1 cellular context compared by ENCODE assay signal in genomic region chr22:31055322-31056159, GRCh38.
TF ChIP-seq lines count a peak whose summit lies in the region.

No MANE protein-coding gene starts in this region.

TF ChIP-seq in HepG2, 621 proteins besides CTCF, POLR2A, EP300 and RAD21 (continued from another document and continues in another):
- TF ChIP-seq ZNF589 (CRISPR knock-in tag; conservative IDR thresholded peaks at IDR 0.05), result no peak; the same call in 1 of the 2 replicates
- TF ChIP-seq, protein P1, sequence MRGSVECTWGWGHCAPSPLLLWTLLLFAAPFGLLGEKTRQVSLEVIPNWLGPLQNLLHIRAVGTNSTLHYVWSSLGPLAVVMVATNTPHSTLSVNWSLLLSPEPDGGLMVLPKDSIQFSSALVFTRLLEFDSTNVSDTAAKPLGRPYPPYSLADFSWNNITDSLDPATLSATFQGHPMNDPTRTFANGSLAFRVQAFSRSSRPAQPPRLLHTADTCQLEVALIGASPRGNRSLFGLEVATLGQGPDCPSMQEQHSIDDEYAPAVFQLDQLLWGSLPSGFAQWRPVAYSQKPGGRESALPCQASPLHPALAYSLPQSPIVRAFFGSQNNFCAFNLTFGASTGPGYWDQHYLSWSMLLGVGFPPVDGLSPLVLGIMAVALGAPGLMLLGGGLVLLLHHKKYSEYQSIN (CRISPR knock-in tag; IDR thresholded peaks at IDR 0.05; ENCODE audit: borderline replicate concordance), result no peak
- no peak for TF ChIP-seq ATAD3A (CRISPR knock-in tag; IDR thresholded peaks at IDR 0.05)
- peak; percentile 98; the same call in 1 of the 2 replicates for TF ChIP-seq FOXK1 (CRISPR knock-in tag; IDR thresholded peaks at IDR 0.05; ENCODE audit: borderline replicate concordance, low read depth)
- peak; percentile 14; the same call in 1 of the 2 replicates for TF ChIP-seq MAZ (IDR thresholded peaks at IDR 0.05; ENCODE audit: borderline replicate concordance, low read depth, low read length)
- TF ChIP-seq MAZ (CRISPR knock-in tag; IDR thresholded peaks at IDR 0.05; ENCODE audit: low read depth), result peak; percentile 80
- no peak for TF ChIP-seq ZNF337 (CRISPR knock-in tag; IDR thresholded peaks at IDR 0.05; ENCODE audit: borderline replicate concordance, low read depth)
- no peak for TF ChIP-seq ZNF260 (CRISPR knock-in tag; IDR thresholded peaks at IDR 0.05; ENCODE audit: borderline replicate concordance, low read depth)
- TF ChIP-seq ZNF816 (CRISPR knock-in tag; IDR thresholded peaks at IDR 0.05; ENCODE audit: borderline replicate concordance), result 0 out of 2 replicates have a peak, but pooled peaks have one; percentile 54
- TF ChIP-seq ZBTB7B (CRISPR knock-in tag; IDR thresholded peaks at IDR 0.05), result 0 out of 2 replicates have a peak, but pooled peaks have one; percentile 82
- TF ChIP-seq REST (IDR thresholded peaks at IDR 0.05; ENCODE audit: borderline replicate concordance in 1 of 2, low read depth in 1 of 2, low read length in 2 of 2), result peak in 1 of 2 experiments; percentile 35; a peak in 1 of 4 replicates
- no peak; the same call in 1 of the 2 replicates for TF ChIP-seq SIN3B (IDR thresholded peaks at IDR 0.05; ENCODE audit: low read length)
- peak; percentile 51; the same call in 1 of the 2 replicates for TF ChIP-seq MXD3 (CRISPR knock-in tag; IDR thresholded peaks at IDR 0.05)
- peak; percentile 73 for TF ChIP-seq HNF4A (CRISPR knock-in tag; IDR thresholded peaks at IDR 0.05)
- TF ChIP-seq ZNF331 (CRISPR knock-in tag; IDR thresholded peaks at IDR 0.05), result peak; percentile 96
- TF ChIP-seq ZNF704 (CRISPR knock-in tag; IDR thresholded peaks at IDR 0.05; ENCODE audit: borderline replicate concordance), result no peak
- peak; percentile 85; the same call in 1 of the 2 replicates for TF ChIP-seq HMG20A (CRISPR knock-in tag; IDR thresholded peaks at IDR 0.05; ENCODE audit: borderline replicate concordance)
- TF ChIP-seq ZSCAN25 (CRISPR knock-in tag; IDR thresholded peaks at IDR 0.05), result no peak
- no peak for TF ChIP-seq ZNF30 (CRISPR knock-in tag; IDR thresholded peaks at IDR 0.05)
- TF ChIP-seq ZZZ3 (CRISPR knock-in tag; IDR thresholded peaks at IDR 0.05; ENCODE audit: borderline replicate concordance), result peak; percentile 72; the same call in 1 of the 2 replicates
- no peak for TF ChIP-seq TBP (CRISPR knock-in tag; IDR thresholded peaks at IDR 0.05)
- no peak for TF ChIP-seq ISX (CRISPR knock-in tag; conservative IDR thresholded peaks at IDR 0.05)
- no peak for TF ChIP-seq REL (CRISPR knock-in tag; conservative IDR thresholded peaks at IDR 0.05)
- TF ChIP-seq GATAD2A (CRISPR knock-in tag; IDR thresholded peaks at IDR 0.05), result peak; percentile 98
- TF ChIP-seq YEATS2 (CRISPR knock-in tag; IDR thresholded peaks at IDR 0.05; ENCODE audit: borderline replicate concordance), result peak; percentile 67; the same call in 1 of the 2 replicates
- TF ChIP-seq MBD4 (IDR thresholded peaks at IDR 0.05; ENCODE audit: borderline replicate concordance, low read length), result no peak
- TF ChIP-seq, protein P2, sequence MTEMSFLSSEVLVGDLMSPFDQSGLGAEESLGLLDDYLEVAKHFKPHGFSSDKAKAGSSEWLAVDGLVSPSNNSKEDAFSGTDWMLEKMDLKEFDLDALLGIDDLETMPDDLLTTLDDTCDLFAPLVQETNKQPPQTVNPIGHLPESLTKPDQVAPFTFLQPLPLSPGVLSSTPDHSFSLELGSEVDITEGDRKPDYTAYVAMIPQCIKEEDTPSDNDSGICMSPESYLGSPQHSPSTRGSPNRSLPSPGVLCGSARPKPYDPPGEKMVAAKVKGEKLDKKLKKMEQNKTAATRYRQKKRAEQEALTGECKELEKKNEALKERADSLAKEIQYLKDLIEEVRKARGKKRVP (CRISPR knock-in tag; IDR thresholded peaks at IDR 0.05), result peak in 1 of 2 experiments; percentile 97; a peak in 2 of 4 replicates
- peak; percentile 100 for TF ChIP-seq HOXA3 (CRISPR knock-in tag; IDR thresholded peaks at IDR 0.05)
- TF ChIP-seq, protein P3, sequence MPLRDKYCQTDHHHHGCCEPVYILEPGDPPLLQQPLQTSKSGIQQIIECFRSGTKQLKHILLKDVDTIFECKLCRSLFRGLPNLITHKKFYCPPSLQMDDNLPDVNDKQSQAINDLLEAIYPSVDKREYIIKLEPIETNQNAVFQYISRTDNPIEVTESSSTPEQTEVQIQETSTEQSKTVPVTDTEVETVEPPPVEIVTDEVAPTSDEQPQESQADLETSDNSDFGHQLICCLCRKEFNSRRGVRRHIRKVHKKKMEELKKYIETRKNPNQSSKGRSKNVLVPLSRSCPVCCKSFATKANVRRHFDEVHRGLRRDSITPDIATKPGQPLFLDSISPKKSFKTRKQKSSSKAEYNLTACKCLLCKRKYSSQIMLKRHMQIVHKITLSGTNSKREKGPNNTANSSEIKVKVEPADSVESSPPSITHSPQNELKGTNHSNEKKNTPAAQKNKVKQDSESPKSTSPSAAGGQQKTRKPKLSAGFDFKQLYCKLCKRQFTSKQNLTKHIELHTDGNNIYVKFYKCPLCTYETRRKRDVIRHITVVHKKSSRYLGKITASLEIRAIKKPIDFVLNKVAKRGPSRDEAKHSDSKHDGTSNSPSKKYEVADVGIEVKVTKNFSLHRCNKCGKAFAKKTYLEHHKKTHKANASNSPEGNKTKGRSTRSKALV (CRISPR knock-in tag; IDR thresholded peaks at IDR 0.05), result 0 out of 2 replicates have a peak, but pooled peaks have one; percentile 49
- peak; percentile 98 for TF ChIP-seq JUND (CRISPR knock-in tag; IDR thresholded peaks at IDR 0.05)
- peak; percentile 91; the same call in 1 of the 2 replicates for TF ChIP-seq SOX5 (CRISPR knock-in tag; IDR thresholded peaks at IDR 0.05; ENCODE audit: borderline replicate concordance)
- TF ChIP-seq ZNF770 (CRISPR knock-in tag; IDR thresholded peaks at IDR 0.05), result peak; percentile 72
- no peak for TF ChIP-seq GABPA (IDR thresholded peaks at IDR 0.05; ENCODE audit: low read depth, low read length)
- TF ChIP-seq GABPA (CRISPR knock-in tag; IDR thresholded peaks at IDR 0.05; ENCODE audit: low read depth), result peak; percentile 50; the same call in 1 of the 2 replicates
- TF ChIP-seq, protein P4, sequence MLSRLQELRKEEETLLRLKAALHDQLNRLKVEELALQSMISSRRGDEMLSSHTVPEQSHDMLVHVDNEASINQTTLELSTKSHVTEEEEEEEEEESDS (CRISPR knock-in tag; IDR thresholded peaks at IDR 0.05; ENCODE audit: borderline replicate concordance), result no peak
- TF ChIP-seq CAMTA2 (CRISPR knock-in tag; IDR thresholded peaks at IDR 0.05; ENCODE audit: borderline replicate concordance), result no peak
- TF ChIP-seq, protein P5, sequence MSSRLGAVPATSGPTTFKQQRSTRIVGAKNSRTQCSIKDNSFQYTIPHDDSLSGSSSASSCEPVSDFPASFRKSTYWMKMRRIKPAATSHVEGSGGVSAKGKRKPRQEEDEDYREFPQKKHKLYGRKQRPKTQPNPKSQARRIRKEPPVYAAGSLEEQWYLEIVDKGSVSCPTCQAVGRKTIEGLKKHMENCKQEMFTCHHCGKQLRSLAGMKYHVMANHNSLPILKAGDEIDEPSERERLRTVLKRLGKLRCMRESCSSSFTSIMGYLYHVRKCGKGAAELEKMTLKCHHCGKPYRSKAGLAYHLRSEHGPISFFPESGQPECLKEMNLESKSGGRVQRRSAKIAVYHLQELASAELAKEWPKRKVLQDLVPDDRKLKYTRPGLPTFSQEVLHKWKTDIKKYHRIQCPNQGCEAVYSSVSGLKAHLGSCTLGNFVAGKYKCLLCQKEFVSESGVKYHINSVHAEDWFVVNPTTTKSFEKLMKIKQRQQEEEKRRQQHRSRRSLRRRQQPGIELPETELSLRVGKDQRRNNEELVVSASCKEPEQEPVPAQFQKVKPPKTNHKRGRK (CRISPR knock-in tag; IDR thresholded peaks at IDR 0.05), result no peak
- peak; percentile 40; the same call in 1 of the 2 replicates for TF ChIP-seq SIX4 (CRISPR knock-in tag; IDR thresholded peaks at IDR 0.05)
- TF ChIP-seq ZNF121 (CRISPR knock-in tag; IDR thresholded peaks at IDR 0.05), result peak; percentile 47; the same call in 1 of the 2 replicates
- no peak for TF ChIP-seq ELF4 (CRISPR knock-in tag; IDR thresholded peaks at IDR 0.05; ENCODE audit: borderline replicate concordance)
- no peak for TF ChIP-seq ZNF484 (CRISPR knock-in tag; IDR thresholded peaks at IDR 0.05; ENCODE audit: borderline replicate concordance, low read depth)
- TF ChIP-seq ZNF879 (CRISPR knock-in tag; IDR thresholded peaks at IDR 0.05), result no peak
- TF ChIP-seq ZNF660 (CRISPR knock-in tag; IDR thresholded peaks at IDR 0.05; ENCODE audit: borderline replicate concordance, low read depth), result no peak
- no peak; the same call in 1 of the 2 replicates for TF ChIP-seq ZNF225 (CRISPR knock-in tag; IDR thresholded peaks at IDR 0.05)
- TF ChIP-seq ZNF549 (CRISPR knock-in tag; IDR thresholded peaks at IDR 0.05), result no peak
- TF ChIP-seq ZEB1 (IDR thresholded peaks at IDR 0.05; ENCODE audit: insufficient replicate concordance, low read depth), result no peak
- no peak for TF ChIP-seq SP2 (CRISPR knock-in tag; IDR thresholded peaks at IDR 0.05)
- TF ChIP-seq RAD51 (IDR thresholded peaks at IDR 0.05; ENCODE audit: borderline replicate concordance), result no peak
- TF ChIP-seq FOXJ3 (CRISPR knock-in tag; IDR thresholded peaks at IDR 0.05; ENCODE audit: borderline replicate concordance), result peak; percentile 96
- peak; percentile 86; the same call in 1 of the 2 replicates for TF ChIP-seq ARNT2 (CRISPR knock-in tag; IDR thresholded peaks at IDR 0.05; ENCODE audit: low read depth)
- TF ChIP-seq ZBTB2 (CRISPR knock-in tag; IDR thresholded peaks at IDR 0.05; ENCODE audit: low read depth), result no peak
- peak; percentile 100 for TF ChIP-seq CHD4 (IDR thresholded peaks at IDR 0.05; ENCODE audit: borderline replicate concordance, low read length)
- no peak for TF ChIP-seq NFATC3 (CRISPR knock-in tag; IDR thresholded peaks at IDR 0.05)
